1 cellular context compared by ENCODE assay signal in the genomic region with DNA sequence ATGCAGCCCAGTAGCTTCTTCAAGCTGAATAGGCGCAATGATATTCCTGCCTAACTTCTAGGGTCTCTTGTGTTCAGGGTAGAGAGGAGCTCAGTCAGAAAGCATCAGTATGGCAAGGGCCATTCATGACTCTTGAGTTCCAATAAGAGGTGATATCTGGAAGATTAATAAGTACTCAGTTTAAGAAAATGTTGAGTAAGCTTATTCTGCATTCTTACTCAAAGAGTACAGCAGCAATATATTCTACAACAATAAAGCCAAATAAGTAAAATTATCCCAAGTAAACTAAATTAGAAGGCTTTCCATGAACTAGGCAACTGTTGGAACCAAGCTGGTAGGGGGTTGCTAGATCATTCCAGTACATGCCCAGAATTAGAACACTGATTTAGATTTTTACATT.
TF ChIP-seq lines count a peak whose summit lies in the region.

No MANE protein-coding gene starts in this region.

TF ChIP-seq in HepG2, 621 proteins besides CTCF, POLR2A, EP300 and RAD21 (continued from another document):
- peak; percentile 61 to 76 for TF ChIP-seq MAFK (conservative IDR thresholded peaks at IDR 0.05 in 1 of 2, IDR thresholded peaks at IDR 0.05 in 1 of 2; ENCODE audit: low read length in 2 of 2)
